15 cellular contexts compared by ENCODE assay signal in genomic region chr2:121506187-121506586, GRCh38. TPM values are rescaled to one million over a fixed set of nuclear protein-coding genes. Genes with fewer than 3 reads are reported as not detected.
"Had no signal": no experiment of that assay in that cellular context is flagged by ENCODE, and none has a peak within 500 bp of the region (broad histone marks: within the 10 kb centered on the region; RNA-seq: fewer than 3 reads in every experiment).

No MANE protein-coding gene starts in this region.

- H3K27ac ChIP-seq: stomach, thoracic aorta had no signal

- H3K36me3 ChIP-seq: thoracic aorta had no signal

- H3K4me3 ChIP-seq: mucosa of descending colon, skin epidermis, stomach, thoracic aorta had no signal

- DNase-seq: activated CD8-positive, alpha-beta memory T cell treated with anti-CD3 and anti-CD28 coated beads, Interleukin-2, amount 50 U/mL, for 48 hours; activated CD8-positive, alpha-beta T cell treated with anti-CD3 and anti-CD28 coated beads, Interleukin-2, amount 10 ng/mL, durations not matched to agents 7 days and 5 days; activated naive CD4-positive, alpha-beta T cell treated with anti-CD3 and anti-CD28 coated beads for 36 hours; caudate nucleus; cortex of kidney; effector CD8-positive, alpha-beta T cell; hippocampal formation; mucosa of descending colon; stomach had no signal

- ATAC-seq: activated CD8-positive, alpha-beta T cell treated with anti-CD3 and anti-CD28 coated beads, Interleukin-2, amount 10 ng/mL, durations not matched to agents 7 days and 5 days; mucosa of descending colon had no signal

- H3K27me3 ChIP-seq: stomach had no signal

- H3K9me3 ChIP-seq: mucosa of descending colon, stomach, thoracic aorta had no signal

RNA-seq across cellular contexts. Expression of gene RNU4ATAC, which starts 24.5 kb away (rescaled TPM):
- total RNA-seq: activated CD8-positive, alpha-beta T cell treated with anti-CD3 and anti-CD28 coated beads, Interleukin-2, amount 10 ng/mL, durations not matched to agents 7 days and 5 days; activated naive CD4-positive, alpha-beta T cell treated with anti-CD3 and anti-CD28 coated beads for 36 hours; osteocyte; thoracic aorta had no signal
- polyA plus RNA-seq: adipose tissue, neural cell, stomach, urinary bladder had no signal
